ENCODE assay signal across 10 cellular contexts in the genomic region with DNA sequence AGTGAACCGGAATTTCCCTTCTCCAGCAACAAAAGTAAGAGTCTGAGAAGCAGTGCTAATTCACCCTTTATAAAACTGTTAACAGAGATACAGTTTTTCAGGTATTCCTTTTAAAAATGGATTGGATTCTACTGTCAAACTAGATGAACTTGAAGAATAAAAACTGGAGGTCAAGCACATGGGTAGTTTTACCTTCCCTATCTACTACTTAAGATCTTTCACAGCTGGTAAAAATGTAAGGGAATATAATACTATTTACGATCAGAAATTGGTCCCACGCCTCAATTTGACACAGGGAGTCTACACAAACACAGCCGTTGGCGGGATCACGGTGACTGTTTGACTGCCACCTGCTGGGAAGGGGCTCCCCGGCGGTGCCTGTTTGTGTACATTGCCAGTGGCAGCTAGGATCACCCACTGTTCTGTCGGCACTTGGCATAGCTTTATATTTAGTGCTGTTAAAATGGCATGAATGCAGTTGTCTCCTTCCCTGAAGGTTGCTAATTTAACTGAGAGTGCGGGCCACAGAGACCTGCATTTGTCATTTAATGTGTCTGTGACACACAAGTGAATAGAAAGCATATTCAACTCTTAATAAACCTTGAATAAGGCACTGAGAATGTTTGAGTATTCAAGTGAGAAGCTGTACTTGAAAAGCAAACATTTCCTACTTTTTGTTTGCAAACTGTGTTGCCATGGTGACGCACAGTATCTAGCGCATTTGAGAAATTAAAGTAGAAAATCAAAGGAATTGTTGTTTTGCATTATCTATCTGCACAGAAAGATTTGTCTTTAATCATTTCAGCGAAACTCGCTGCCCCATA. TPM values are rescaled to one million over a fixed set of nuclear protein-coding genes. Genes with fewer than 3 reads are reported as not detected.
A peak's percentile ranks its signal among the peaks of the same experiment; 100 is the strongest.
DNase-seq lines count a peak whose midpoint lies in the region; ATAC-seq, FAIRE-seq and TF ChIP-seq lines count a peak whose summit lies in the region.
"Had no signal": no experiment of that assay in that cellular context is flagged by ENCODE, and none has a peak within 500 bp of the region (broad histone marks: within the 10 kb centered on the region; RNA-seq: fewer than 3 reads in every experiment).

No MANE protein-coding gene starts in this region.

- peak overlapping the region; percentile 16; the same call in 1 of the 2 replicates for H3K27ac Mint-ChIP-seq in HFFc6
- H3K27ac Mint-ChIP-seq in activated CD8-positive, alpha-beta memory T cell treated with anti-CD3 and anti-CD28 coated beads, Interleukin-2, amount 10 ng/mL, durations not matched to agents 7 days and 5 days = no peak overlapping the region

- H3K36me3 ChIP-seq in A673 (ENCODE audit: insufficient read depth, low read length, poor library complexity, severe bottlenecking) (peaks cover 75% of the 10 kb centered on the region), PC-3 (ENCODE audit: low read depth, low read length) (peaks cover 80% of the 10 kb centered on the region), kidney (ENCODE audit: control insufficient read depth in 1 of 2, insufficient read depth in 2 of 2, low read length in 2 of 2) (peaks cover 24 to 36% of the 10 kb centered on the region in 2 donors), PC-9 (ENCODE audit: low read depth) (peaks cover 86% of the 10 kb centered on the region)

- peak; percentile 43; the same call in 1 of the 2 replicates for TF ChIP-seq CTCF in A673 (conservative IDR thresholded peaks at IDR 0.05; ENCODE audit: low read depth, low read length)
- peak; percentile 32; the same call in 1 of the 2 replicates for TF ChIP-seq CTCF in HFFc6 (IDR thresholded peaks at IDR 0.05)
- peak; percentile 55 for TF ChIP-seq CTCF in PC-3 (conservative IDR thresholded peaks at IDR 0.05; ENCODE audit: low read depth, low read length)
- peak; percentile 35 for TF ChIP-seq CTCF in kidney (IDR thresholded peaks at IDR 0.05; ENCODE audit: borderline replicate concordance, extremely low read depth, insufficient read depth)
- TF ChIP-seq CTCF in PC-9 (conservative IDR thresholded peaks at IDR 0.05) = no peak

- no peaks in the 10 kb centered on the region for H3K27me3 Mint-ChIP-seq in HFFc6 (ENCODE audit: insufficient read depth)
- H3K27me3 Mint-ChIP-seq in activated CD8-positive, alpha-beta memory T cell treated with anti-CD3 and anti-CD28 coated beads, Interleukin-2, amount 10 ng/mL, durations not matched to agents 7 days and 5 days = no peaks in the 10 kb centered on the region

- H3K4me2 ChIP-seq in PC-3 (ENCODE audit: low read length) = no peak overlapping the region
- no peak overlapping the region for H3K4me2 ChIP-seq in PC-9

- H3K9me2 ChIP-seq in PC-3 (replicated peaks; ENCODE audit: low read length) (no peaks in the 10 kb centered on the region), PC-9 (ENCODE audit: insufficient read depth) (no peaks in the 10 kb centered on the region)

- ATAC-seq in PC-3 (no peak), HG03159 (IDR thresholded peaks at IDR 0.05; ENCODE audit: unreplicated experiment) (no peak), HG03139 (IDR thresholded peaks at IDR 0.05; ENCODE audit: unreplicated experiment) (no peak)
- no peak for ATAC-seq in activated CD8-positive, alpha-beta memory T cell treated with anti-CD3 and anti-CD28 coated beads, Interleukin-2, amount 10 ng/mL, durations not matched to agents 7 days and 5 days

- no peaks in the 10 kb centered on the region for H3K27me3 ChIP-seq in A673 (replicated peaks; ENCODE audit: insufficient read depth, low read depth, low read length, poor library complexity)
- no peaks in the 10 kb centered on the region for H3K27me3 ChIP-seq in PC-3 (ENCODE audit: low read length)
- no peaks in the 10 kb centered on the region for H3K27me3 ChIP-seq in PC-9 (ENCODE audit: insufficient read depth, low read depth)

- CTCF ChIA-PET in A673 (lab: Charles Lee) (no interaction called here), PC-3 (lab: Charles Lee) (no interaction called here), PC-9 (lab: Charles Lee) (no interaction called here)
- CTCF ChIA-PET in activated CD8-positive, alpha-beta memory T cell treated with anti-CD3 and anti-CD28 coated beads, Interleukin-2, amount 10 ng/mL, durations not matched to agents 7 days and 5 days (lab: Charles Lee) = interaction anchor here (1.2 kb wide), 1 partner anchor 15 kb away, joined by 3 read pairs; no protein-coding TSS in a partner anchor

- POLR2A ChIA-PET in A673 (lab: Charles Lee; ENCODE audit: low non-redundant PET) (no interaction called here), PC-3 (lab: Charles Lee; ENCODE audit: unreplicated experiment) (no interaction called here), PC-9 (lab: Charles Lee; ENCODE audit: unreplicated experiment) (no interaction called here)

- DNase-seq in A673 (ENCODE audit: low spot score) (peak; percentile 71), HFFc6 (no peak), PC-3 (no peak), kidney (no peak), PC-9 (no peak)
- no peak for DNase-seq in activated CD8-positive, alpha-beta memory T cell treated with anti-CD3 and anti-CD28 coated beads, Interleukin-2, amount 10 ng/mL, durations not matched to agents 7 days and 5 days
- DNase-seq: T1000 had no signal

- no peaks in the 10 kb centered on the region for H3K9me3 Mint-ChIP-seq in HFFc6
- H3K9me3 Mint-ChIP-seq in activated CD8-positive, alpha-beta memory T cell treated with anti-CD3 and anti-CD28 coated beads, Interleukin-2, amount 10 ng/mL, durations not matched to agents 7 days and 5 days (ENCODE audit: low read depth) = no peaks in the 10 kb centered on the region

- FAIRE-seq in kidney (lab: Jason Lieb, UNC) = no peak
- FAIRE-seq: keratinocyte had no signal

- no peaks in the 10 kb centered on the region for H3K9me3 ChIP-seq in A673 (ENCODE audit: low read depth, low read length, poor library complexity, severe bottlenecking)
- H3K9me3 ChIP-seq in PC-3 (ENCODE audit: low read length) = no peaks in the 10 kb centered on the region
- no peaks in the 10 kb centered on the region for H3K9me3 ChIP-seq in kidney (ENCODE audit: control insufficient read depth in 1 of 2, low read length in 2 of 2)
- no peaks in the 10 kb centered on the region for H3K9me3 ChIP-seq in PC-9 (ENCODE audit: insufficient read depth, low read depth)

- BruUV-seq in A673 (replicated peaks; lab: Mats Ljungman, UMichigan) = no TSS peak
- BruUV-seq in PC-3 (replicated peaks; lab: Mats Ljungman, UMichigan) = no TSS peak
- BruUV-seq in PC-9 (replicated peaks; lab: Mats Ljungman, UMichigan) = no TSS peak

- H3K79me2 ChIP-seq in PC-3 (ENCODE audit: low read length) = no peaks in the 10 kb centered on the region
- H3K79me2 ChIP-seq in PC-9 (ENCODE audit: low read depth) = 0 out of 2 replicates have a peak, but pooled peaks cover 8% of the 10 kb centered on the region

- peaks cover 7% of the 10 kb centered on the region for H3K4me1 Mint-ChIP-seq in HFFc6 (ENCODE audit: low read depth)
- no peaks in the 10 kb centered on the region for H3K4me1 Mint-ChIP-seq in activated CD8-positive, alpha-beta memory T cell treated with anti-CD3 and anti-CD28 coated beads, Interleukin-2, amount 10 ng/mL, durations not matched to agents 7 days and 5 days

- H3K4me1 ChIP-seq in A673 (ENCODE audit: insufficient read depth, low read length, poor library complexity, severe bottlenecking) = peaks cover 6% of the 10 kb centered on the region
- no peaks in the 10 kb centered on the region for H3K4me1 ChIP-seq in PC-3 (ENCODE audit: insufficient read depth, low read length)
- H3K4me1 ChIP-seq in kidney (ENCODE audit: control insufficient read depth in 1 of 2, insufficient read depth in 1 of 2, low read depth in 1 of 2, low read length in 2 of 2) = no peaks in the 10 kb centered on the region
- no peaks in the 10 kb centered on the region for H3K4me1 ChIP-seq in PC-9 (replicated peaks; ENCODE audit: insufficient read depth)

- no peak overlapping the region for H3K27ac ChIP-seq in A673 (ENCODE audit: low read depth, low read length, poor library complexity, severe bottlenecking)
- H3K27ac ChIP-seq in PC-3 (ENCODE audit: low read length) = no peak overlapping the region
- no peak overlapping the region for H3K27ac ChIP-seq in kidney (ENCODE audit: low read depth in 2 of 2, low read length in 2 of 2)
- no peak overlapping the region for H3K27ac ChIP-seq in PC-9

- H3K4me3 ChIP-seq in A673 (ENCODE audit: low read depth, low read length, poor library complexity, severe bottlenecking) = no peak overlapping the region
- H3K4me3 ChIP-seq in PC-3 (ENCODE audit: low read length) = no peak overlapping the region
- no peak overlapping the region for H3K4me3 ChIP-seq in kidney (ENCODE audit: low read length in 2 of 2)
- H3K4me3 ChIP-seq in PC-9 = no peak overlapping the region

- intact Hi-C loops in A673 (cut with micrococcal nuclease; ENCODE audit: unreplicated experiment) = no loop called here
- intact Hi-C loops in PC-3 (cut with micrococcal nuclease) = no loop called here
- intact Hi-C loops in kidney (cut with DNase I) = no loop called here
- intact Hi-C loops in PC-9 (cut with micrococcal nuclease; ENCODE audit: unreplicated experiment) = no loop called here

- H2AFZ ChIP-seq in PC-3 (ENCODE audit: low read length) (no peak overlapping the region), PC-9 (no peak overlapping the region)

- peaks cover 21% of the 10 kb centered on the region for H3K36me3 Mint-ChIP-seq in HFFc6 (ENCODE audit: low read depth)
- H3K36me3 Mint-ChIP-seq in activated CD8-positive, alpha-beta memory T cell treated with anti-CD3 and anti-CD28 coated beads, Interleukin-2, amount 10 ng/mL, durations not matched to agents 7 days and 5 days = peaks cover 42% of the 10 kb centered on the region

- no peaks in the 10 kb centered on the region for H4K20me1 ChIP-seq in PC-3 (ENCODE audit: low read length)
- H4K20me1 ChIP-seq in PC-9 (ENCODE audit: insufficient read depth) = peaks cover 30% of the 10 kb centered on the region; the same call in 1 of the 2 replicates

- no peak overlapping the region for H3K4me3 Mint-ChIP-seq in HFFc6
- H3K4me3 Mint-ChIP-seq in activated CD8-positive, alpha-beta memory T cell treated with anti-CD3 and anti-CD28 coated beads, Interleukin-2, amount 10 ng/mL, durations not matched to agents 7 days and 5 days = no peak overlapping the region

- no peak overlapping the region for H3K9ac ChIP-seq in PC-3 (ENCODE audit: low read length)
- H3K9ac ChIP-seq in kidney (ENCODE audit: low read length in 2 of 2) = no peak overlapping the region

- H3F3A ChIP-seq in PC-3 (ENCODE audit: low read length, unreplicated experiment) = no peaks in the 10 kb centered on the region
- H3F3A ChIP-seq in PC-9 (ENCODE audit: insufficient read depth, low read depth) = peaks cover 31% of the 10 kb centered on the region; the same call in 1 of the 2 replicates

RNA-seq across cellular contexts. Expression of gene ABCG8, which starts 59.6 kb away (rescaled TPM):
- not detected in 2 replicates for total RNA-seq in A673 (2021)
- total RNA-seq in HFFc6 (2021; fragmentation: NEBNext Ultra II Directional; extraction: Animal tissue kit (Norgen Biotek cat#: 25700)) = not detected
- not detected in 2 replicates for total RNA-seq in PC-3 (2014; rRNA removed)
- total RNA-seq in kidney = 0.13 TPM
- 0.09 TPM for polyA plus RNA-seq in kidney (ENCODE audit: insufficient read depth, low read depth, low replicate concordance)
- total RNA-seq in PC-9 (2021) = not detected in 2 replicates
- not detected for total RNA-seq in activated CD8-positive, alpha-beta memory T cell treated with anti-CD3 and anti-CD28 coated beads, Interleukin-2, amount 10 ng/mL, durations not matched to agents 7 days and 5 days
- polyA plus RNA-seq: keratinocyte had no signal

RNA-seq across cellular contexts. Expression of gene ABCG5, which starts 59.7 kb away (rescaled TPM):
- not detected in 2 replicates for total RNA-seq in A673 (2021)
- total RNA-seq in HFFc6 (2021; fragmentation: NEBNext Ultra II Directional; extraction: Animal tissue kit (Norgen Biotek cat#: 25700)) = not detected
- total RNA-seq in PC-3 (2014; rRNA removed) = not detected in 2 replicates
- total RNA-seq in kidney = not detected
- polyA plus RNA-seq in kidney (ENCODE audit: insufficient read depth, low read depth, low replicate concordance) = not detected
- not detected in 2 replicates for total RNA-seq in PC-9 (2021)
- total RNA-seq in activated CD8-positive, alpha-beta memory T cell treated with anti-CD3 and anti-CD28 coated beads, Interleukin-2, amount 10 ng/mL, durations not matched to agents 7 days and 5 days = not detected
- polyA plus RNA-seq: keratinocyte had no signal
